ENCODE assay signal across 39 cellular contexts in genomic region chr15:62090988-62091387, GRCh38. TPM values are rescaled to one million over a fixed set of nuclear protein-coding genes. Genes with fewer than 3 reads are reported as not detected.
"Had no signal": no experiment of that assay in that cellular context is flagged by ENCODE, and none has a peak within 500 bp of the region (broad histone marks: within the 10 kb centered on the region; RNA-seq: fewer than 3 reads in every experiment).

No MANE protein-coding gene starts in this region.

- H3K4me3 Mint-ChIP-seq: activated naive CD4-positive, alpha-beta T cell treated with anti-CD3 and anti-CD28 coated beads for 36 hours; activated naive CD4-positive, alpha-beta T cell treated with anti-CD3 and anti-CD28 coated beads, Interleukin-2, amount 10 ng/mL, durations not matched to agents 7 days and 5 days; activated naive CD4-positive, alpha-beta T cell treated with anti-CD3 and anti-CD28 coated beads, Interleukin-2, amount 50 U/mL, for 24 hours; activated naive CD8-positive, alpha-beta T cell; activated naive CD8-positive, alpha-beta T cell treated with anti-CD3 and anti-CD28 coated beads for 36 hours; activated naive CD8-positive, alpha-beta T cell treated with anti-CD3 and anti-CD28 coated beads, Interleukin-2, amount 10 ng/mL, durations not matched to agents 7 days and 5 days; activated naive CD8-positive, alpha-beta T cell treated with anti-CD3 and anti-CD28 coated beads, Interleukin-2, amount 50 U/mL, for 24 hours; activated T-cell treated with anti-CD3 and anti-CD28 coated beads, Interleukin-2, amount 50 U/mL, for 24 hours; activated T-cell treated with anti-CD3 and anti-CD28 coated beads, Interleukin-2, amount 50 U/mL, for 4 hours; activated T-cell treated with anti-CD3 and anti-CD28 coated beads, Interleukin-2, amount 50 U/mL, for 72 hours; activated T-helper 1 cell treated with anti-CD3 and anti-CD28 coated beads, Interleukin-12 subunit alpha, Interleukin-12 subunit beta, Interleukin-2, Interleukin-4 antibody, amounts not matched to agents 30 ng/mL and 10 ng/mL and 1 ng/mL, durations not matched to agents 14 hours and 24 hours and 36 hours; activated T-helper 17 cell treated with anti-CD3 and anti-CD28 coated beads, Interleukin-2, amount 50 U/mL, for 72 hours; brain; central memory CD8-positive, alpha-beta T cell had no signal

- H3K27me3 ChIP-seq: adrenal gland, ascending aorta, body of pancreas, brain microvascular endothelial cell, breast epithelium, cardiac muscle cell had no signal

- H3K9me3 Mint-ChIP-seq: activated naive CD4-positive, alpha-beta T cell treated with anti-CD3 and anti-CD28 coated beads for 36 hours; activated naive CD4-positive, alpha-beta T cell treated with anti-CD3 and anti-CD28 coated beads, Interleukin-2, amount 10 ng/mL, durations not matched to agents 7 days and 5 days; activated naive CD4-positive, alpha-beta T cell treated with anti-CD3 and anti-CD28 coated beads, Interleukin-2, amount 50 U/mL, for 24 hours; activated naive CD4-positive, alpha-beta T cell treated with anti-CD3 and anti-CD28 coated beads, Interleukin-2, amount 50 U/mL, for 72 hours; activated naive CD8-positive, alpha-beta T cell treated with anti-CD3 and anti-CD28 coated beads for 36 hours; activated naive CD8-positive, alpha-beta T cell treated with anti-CD3 and anti-CD28 coated beads, Interleukin-2, amount 10 ng/mL, durations not matched to agents 7 days and 5 days; activated naive CD8-positive, alpha-beta T cell treated with anti-CD3 and anti-CD28 coated beads, Interleukin-2, amount 50 U/mL, for 24 hours; activated T-cell treated with anti-CD3 and anti-CD28 coated beads, Interleukin-2, amount 50 U/mL, for 24 hours; activated T-cell treated with anti-CD3 and anti-CD28 coated beads, Interleukin-2, amount 50 U/mL, for 4 hours; activated T-cell treated with anti-CD3 and anti-CD28 coated beads, Interleukin-2, amount 50 U/mL, for 72 hours; activated T-helper 1 cell treated with anti-CD3 and anti-CD28 coated beads, Interleukin-12 subunit alpha, Interleukin-12 subunit beta, Interleukin-2, Interleukin-4 antibody, amounts not matched to agents 30 ng/mL and 10 ng/mL and 1 ng/mL, durations not matched to agents 14 hours and 24 hours and 36 hours; activated T-helper 17 cell treated with anti-CD3 and anti-CD28 coated beads, Interleukin-2, amount 50 U/mL, for 72 hours; activated T-helper 2 cell treated with anti-CD3 and anti-CD28 coated beads, Interferon-gamma antibody, Interleukin-2, Interleukin-4, amounts not matched to agents 10 μg/mL and 5 μg/mL and 100 μg/mL, durations not matched to agents 14 hours and 24 hours and 36 hours; central memory CD8-positive, alpha-beta T cell had no signal

- FAIRE-seq: astrocyte, bronchial epithelial cell had no signal

- H3K27me3 Mint-ChIP-seq: activated naive CD4-positive, alpha-beta T cell treated with anti-CD3 and anti-CD28 coated beads, Interleukin-2, amount 10 ng/mL, durations not matched to agents 7 days and 5 days; activated naive CD8-positive, alpha-beta T cell treated with anti-CD3 and anti-CD28 coated beads for 36 hours; activated naive CD8-positive, alpha-beta T cell treated with anti-CD3 and anti-CD28 coated beads, Interleukin-2, amount 50 U/mL, for 24 hours; activated T-cell treated with anti-CD3 and anti-CD28 coated beads, Interleukin-2, amount 50 U/mL, for 24 hours; activated T-helper 17 cell treated with anti-CD3 and anti-CD28 coated beads, Interleukin-2, amount 50 U/mL, for 72 hours had no signal

- H3K4me3 ChIP-seq: adrenal gland, ascending aorta, body of pancreas, breast epithelium, cardiac muscle cell had no signal

- H3K27ac ChIP-seq: adrenal gland, ascending aorta, body of pancreas, brain microvascular endothelial cell, breast epithelium, cardiac muscle cell had no signal

- H3K36me3 Mint-ChIP-seq: activated naive CD4-positive, alpha-beta T cell treated with anti-CD3 and anti-CD28 coated beads, Interleukin-2, amount 10 ng/mL, durations not matched to agents 7 days and 5 days; activated naive CD4-positive, alpha-beta T cell treated with anti-CD3 and anti-CD28 coated beads, Interleukin-2, amount 50 U/mL, for 24 hours; activated naive CD4-positive, alpha-beta T cell treated with anti-CD3 and anti-CD28 coated beads, Interleukin-2, amount 50 U/mL, for 72 hours; activated naive CD8-positive, alpha-beta T cell; activated naive CD8-positive, alpha-beta T cell treated with anti-CD3 and anti-CD28 coated beads for 36 hours; activated naive CD8-positive, alpha-beta T cell treated with anti-CD3 and anti-CD28 coated beads, Interleukin-2, amount 10 ng/mL, durations not matched to agents 7 days and 5 days; brain had no signal

- ATAC-seq: activated naive CD4-positive, alpha-beta T cell treated with anti-CD3 and anti-CD28 coated beads, Interleukin-2, amount 50 U/mL, for 72 hours; activated naive CD8-positive, alpha-beta T cell treated with anti-CD3 and anti-CD28 coated beads, Interleukin-2, amount 50 U/mL, for 24 hours; activated T-cell treated with anti-CD3 and anti-CD28 coated beads, Interleukin-2, amount 50 U/mL, for 4 hours; activated T-cell treated with anti-CD3 and anti-CD28 coated beads, Interleukin-2, amount 50 U/mL, for 72 hours; activated T-helper 17 cell treated with anti-CD3 and anti-CD28 coated beads, Interleukin-2, amount 50 U/mL, for 72 hours; body of pancreas had no signal

- H3K36me3 ChIP-seq: adrenal gland, ascending aorta, brain microvascular endothelial cell, breast epithelium, cardiac muscle cell had no signal

- H3K4me1 Mint-ChIP-seq: activated naive CD4-positive, alpha-beta T cell treated with anti-CD3 and anti-CD28 coated beads, Interleukin-2, amount 50 U/mL, for 24 hours; activated naive CD8-positive, alpha-beta T cell treated with anti-CD3 and anti-CD28 coated beads for 36 hours; activated naive CD8-positive, alpha-beta T cell treated with anti-CD3 and anti-CD28 coated beads, Interleukin-2, amount 10 ng/mL, durations not matched to agents 7 days and 5 days; activated naive CD8-positive, alpha-beta T cell treated with anti-CD3 and anti-CD28 coated beads, Interleukin-2, amount 50 U/mL, for 24 hours; central memory CD8-positive, alpha-beta T cell had no signal

- H3K27ac Mint-ChIP-seq: activated naive CD4-positive, alpha-beta T cell treated with anti-CD3 and anti-CD28 coated beads for 36 hours; activated naive CD4-positive, alpha-beta T cell treated with anti-CD3 and anti-CD28 coated beads, Interleukin-2, amount 10 ng/mL, durations not matched to agents 7 days and 5 days; activated naive CD4-positive, alpha-beta T cell treated with anti-CD3 and anti-CD28 coated beads, Interleukin-2, amount 50 U/mL, for 24 hours; activated naive CD4-positive, alpha-beta T cell treated with anti-CD3 and anti-CD28 coated beads, Interleukin-2, amount 50 U/mL, for 72 hours; activated naive CD8-positive, alpha-beta T cell; activated naive CD8-positive, alpha-beta T cell treated with anti-CD3 and anti-CD28 coated beads for 36 hours; activated naive CD8-positive, alpha-beta T cell treated with anti-CD3 and anti-CD28 coated beads, Interleukin-2, amount 10 ng/mL, durations not matched to agents 7 days and 5 days; activated naive CD8-positive, alpha-beta T cell treated with anti-CD3 and anti-CD28 coated beads, Interleukin-2, amount 50 U/mL, for 24 hours; activated T-cell treated with anti-CD3 and anti-CD28 coated beads, Interleukin-2, amount 50 U/mL, for 24 hours; activated T-cell treated with anti-CD3 and anti-CD28 coated beads, Interleukin-2, amount 50 U/mL, for 72 hours; activated T-helper 1 cell treated with anti-CD3 and anti-CD28 coated beads, Interleukin-12 subunit alpha, Interleukin-12 subunit beta, Interleukin-2, Interleukin-4 antibody, amounts not matched to agents 30 ng/mL and 10 ng/mL and 1 ng/mL, durations not matched to agents 14 hours and 24 hours and 36 hours; activated T-helper 17 cell treated with anti-CD3 and anti-CD28 coated beads, Interleukin-2, amount 50 U/mL, for 72 hours; activated T-helper 2 cell treated with anti-CD3 and anti-CD28 coated beads, Interferon-gamma antibody, Interleukin-2, Interleukin-4, amounts not matched to agents 10 μg/mL and 5 μg/mL and 100 μg/mL, durations not matched to agents 14 hours and 24 hours and 36 hours; brain had no signal

- H3K9me3 ChIP-seq: adrenal gland, ascending aorta, body of pancreas, breast epithelium had no signal

- DNase-seq: activated effector memory CD4-positive, alpha-beta T cell treated with anti-CD3 and anti-CD28 coated beads, Interleukin-2, amount 50 U/mL, for 16 hours; activated effector memory CD4-positive, alpha-beta T cell treated with Interleukin-2 at 50 U/mL for 16 hours; activated gamma-delta T cell; activated gamma-delta T cell treated with Interleukin-2 at 50 U/mL for 16 hours; activated naive CD4-positive, alpha-beta T cell; activated naive CD4-positive, alpha-beta T cell treated with anti-CD3 and anti-CD28 coated beads for 36 hours; activated naive CD4-positive, alpha-beta T cell treated with anti-CD3 and anti-CD28 coated beads, Interleukin-2, amount 10 ng/mL, durations not matched to agents 7 days and 5 days; activated naive CD4-positive, alpha-beta T cell treated with anti-CD3 and anti-CD28 coated beads, Interleukin-2, amount 50 U/mL, for 16 hours; activated naive CD4-positive, alpha-beta T cell treated with Interleukin-2 at 50 U/mL for 16 hours; activated naive CD8-positive, alpha-beta T cell treated with anti-CD3 and anti-CD28 coated beads for 36 hours; activated naive CD8-positive, alpha-beta T cell treated with anti-CD3 and anti-CD28 coated beads, Interleukin-2, amount 10 ng/mL, durations not matched to agents 7 days and 5 days; activated naive CD8-positive, alpha-beta T cell treated with anti-CD3 and anti-CD28 coated beads, Interleukin-2, amount 50 U/mL, for 24 hours; activated T-cell treated with anti-CD3 and anti-CD28 coated beads, Interleukin-2, amount 50 U/mL, for 24 hours; activated T-cell treated with anti-CD3 and anti-CD28 coated beads, Interleukin-2, amount 50 U/mL, for 4 hours; activated T-cell treated with anti-CD3 and anti-CD28 coated beads, Interleukin-2, amount 50 U/mL, for 48 hours; activated T-cell treated with anti-CD3 and anti-CD28 coated beads, Interleukin-2, amount 50 U/mL, for 72 hours; adrenal gland; amniotic stem cell; amygdala; anterior cingulate cortex; aorta; body of pancreas; brain microvascular endothelial cell; caudate nucleus; central memory CD4-positive, alpha-beta T cell; cerebellar nuclear complex had no signal

- H3K4me1 ChIP-seq: ascending aorta, breast epithelium had no signal

RNA-seq across cellular contexts. Expression of gene C2CD4A, which starts 24.2 kb away (rescaled TPM):
- total RNA-seq: activated naive CD8-positive, alpha-beta T cell treated with anti-CD3 and anti-CD28 coated beads, Interleukin-2, amount 10 ng/mL, durations not matched to agents 7 days and 5 days; activated T-helper 2 cell treated with anti-CD3 and anti-CD28 coated beads, Interferon-gamma antibody, Interleukin-2, Interleukin-4, amounts not matched to agents 10 μg/mL and 5 μg/mL and 100 μg/mL, durations not matched to agents 14 hours and 24 hours and 36 hours; ascending aorta; astrocyte; cardiac muscle cell had no signal
- polyA plus RNA-seq: aorta, cardiac muscle cell had no signal
